In the genomic region with DNA sequence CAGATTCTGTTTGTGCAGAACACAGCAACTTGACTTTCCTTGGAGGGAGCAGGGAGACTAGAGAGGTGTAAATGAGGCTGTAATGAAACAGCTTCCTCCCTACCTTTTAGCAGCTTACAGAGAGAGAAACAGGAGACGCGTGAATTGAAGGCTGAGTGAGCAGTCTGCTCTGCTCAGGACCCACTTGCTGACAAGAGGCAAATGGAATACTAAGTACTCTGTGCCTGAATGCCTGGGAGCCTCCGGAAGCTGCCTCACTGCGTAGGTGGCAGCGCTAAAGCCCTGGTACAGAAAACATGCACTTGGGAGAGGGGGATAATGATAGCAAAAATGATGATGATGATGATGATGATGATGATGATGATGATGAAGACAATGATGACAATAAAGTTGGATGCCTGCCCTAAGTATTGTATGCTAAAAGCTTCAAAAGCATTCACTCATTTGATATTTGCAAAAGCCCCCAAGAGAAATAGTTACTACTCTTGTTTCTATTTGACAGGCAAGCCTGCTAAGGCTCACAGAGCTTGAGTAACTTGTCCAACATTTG, we compare ENCODE assay signal across 22 cellular contexts.
"Had no signal": no experiment of that assay in that cellular context is flagged by ENCODE, and none has a peak within 500 bp of the region (broad histone marks: within the 10 kb centered on the region; RNA-seq: fewer than 3 reads in every experiment).

No MANE protein-coding gene starts in this region.

- H3K9me3 ChIP-seq: breast epithelium, MG63, Peyer's patch, SJSA1 had no signal

- H3K27me3 ChIP-seq: breast epithelium, MG63, Peyer's patch, SJSA1 had no signal

- H3K9ac ChIP-seq: KMS-11 had no signal

- H3K27ac ChIP-seq: breast epithelium, KMS-11, Peyer's patch, RWPE1, SJSA1 had no signal

- H3K4me1 ChIP-seq: breast epithelium, Peyer's patch, SJSA1 had no signal

- H3K36me3 ChIP-seq: breast epithelium, MG63, Peyer's patch, SJSA1 had no signal

- DNase-seq: activated CD4-positive, alpha-beta T cell treated with anti-CD3 and anti-CD28 coated beads for 1 hour; activated CD4-positive, alpha-beta T cell treated with anti-CD3 and anti-CD28 coated beads, Interleukin-2, amount 10 ng/mL, durations not matched to agents 24 days and 14 days; activated CD4-positive, alpha-beta T cell treated with anti-CD3 and anti-CD28 coated beads, Interleukin-2, amount 50 U/mL, for 48 hours; activated effector memory CD4-positive, alpha-beta T cell treated with anti-CD3 and anti-CD28 coated beads, Interleukin-2, amount 50 U/mL, for 16 hours; activated naive CD4-positive, alpha-beta T cell treated with Interleukin-2 at 50 U/mL for 16 hours; activated naive CD8-positive, alpha-beta T cell treated with anti-CD3 and anti-CD28 coated beads, Interleukin-2, amount 50 U/mL, for 24 hours; activated T-cell treated with anti-CD3 and anti-CD28 coated beads, Interleukin-2, amount 50 U/mL, for 4 hours; central memory CD4-positive, alpha-beta T cell; MG63; MV-4-11; NCI-H1092 treated with DMSO at 0.1 percent for 48 hours; NCI-H1417 treated with DMSO at 0.1 percent for 48 hours; NCI-H2029 treated with DMSO at 0.1 percent for 48 hours; NCI-H510A treated with DMSO at 0.1 percent for 48 hours; Peyer's patch; Right ventricle myocardium superior had no signal

- H3K4me3 ChIP-seq: breast epithelium, MG63, Peyer's patch, SJSA1 had no signal

- ATAC-seq: activated naive CD4-positive, alpha-beta T cell treated with anti-CD3 and anti-CD28 coated beads, Interleukin-2, amount 50 U/mL, for 72 hours; activated naive CD8-positive, alpha-beta T cell treated with anti-CD3 and anti-CD28 coated beads, Interleukin-2, amount 50 U/mL, for 24 hours; activated T-cell treated with anti-CD3 and anti-CD28 coated beads, Interleukin-2, amount 50 U/mL, for 4 hours; WTC11 had no signal

- H3K4me2 ChIP-seq: KMS-11 had no signal
